ENCODE assay signal across 26 cellular contexts in genomic region chr1:45023663-45024062, GRCh38.
"Had no signal": no experiment of that assay in that cellular context is flagged by ENCODE, and none has a peak within 500 bp of the region (broad histone marks: within the 10 kb centered on the region; RNA-seq: fewer than 3 reads in every experiment).

No MANE protein-coding gene starts in this region.

- FAIRE-seq: colon, endometrium, endothelial cell of umbilical vein, frontal cortex had no signal

- H3K36me3 ChIP-seq: colonic mucosa, esophagus muscularis mucosa, esophagus squamous epithelium, gastrocnemius medialis, heart left ventricle, heart right ventricle had no signal

- H3K9me3 ChIP-seq: colonic mucosa, esophagus muscularis mucosa, esophagus squamous epithelium, gastrocnemius medialis, gastroesophageal sphincter had no signal

- DNase-seq: colonic mucosa; cortex of kidney; dermis blood vessel endothelial cell; dorsolateral prefrontal cortex; effector CD4-positive, alpha-beta T cell; effector CD8-positive, alpha-beta T cell; effector memory CD4-positive, alpha-beta T cell; effector memory CD8-positive, alpha-beta T cell; endodermal cell; erythroblast; esophagus squamous epithelium; foreskin fibroblast; foreskin keratinocyte; foreskin melanocyte; gastrocnemius medialis; glutamatergic neuron; heart left ventricle; heart right ventricle had no signal

- ATAC-seq: effector memory CD8-positive, alpha-beta T cell; esophagus mucosa; foreskin keratinocyte; gastrocnemius medialis; gastroesophageal sphincter; heart left ventricle; heart right ventricle had no signal

- H3K4me3 ChIP-seq: colonic mucosa, dorsolateral prefrontal cortex, esophagus muscularis mucosa, esophagus squamous epithelium, gastrocnemius medialis, gastroesophageal sphincter, heart left ventricle, heart right ventricle had no signal

- H3K4me1 ChIP-seq: colonic mucosa, esophagus squamous epithelium, foreskin keratinocyte, gastrocnemius medialis, gastroesophageal sphincter, heart left ventricle, heart right ventricle had no signal

- H3K27ac ChIP-seq: colonic mucosa, dorsolateral prefrontal cortex, epithelial cell of prostate, esophagus muscularis mucosa, esophagus squamous epithelium, foreskin keratinocyte, gastrocnemius medialis, gastroesophageal sphincter, heart left ventricle, heart right ventricle had no signal

- H3K27me3 ChIP-seq: colonic mucosa, dorsolateral prefrontal cortex, esophagus muscularis mucosa, esophagus squamous epithelium, gastrocnemius medialis, gastroesophageal sphincter, heart left ventricle, heart right ventricle had no signal
